ENCODE assay signal across 13 cellular contexts in the genomic region with DNA sequence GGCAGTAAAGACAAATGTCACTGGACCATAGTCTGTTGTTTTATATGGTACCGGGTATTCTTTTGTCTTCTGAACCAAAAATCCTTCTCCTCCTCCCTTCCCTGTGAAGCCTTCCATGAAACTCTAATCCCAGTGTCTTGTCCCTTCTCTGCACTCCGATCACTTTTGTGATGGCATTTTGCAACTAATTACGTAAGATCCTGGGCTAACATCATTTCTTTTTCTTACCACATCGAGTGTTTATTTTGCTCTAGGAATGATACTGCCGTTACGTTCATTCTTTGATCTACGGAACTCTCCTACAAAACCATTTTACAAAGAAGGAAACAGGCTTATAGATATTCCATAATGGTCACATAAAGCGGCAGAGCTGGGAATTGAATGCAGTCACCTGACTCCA.
"Had no signal": no experiment of that assay in that cellular context is flagged by ENCODE, and none has a peak within 500 bp of the region (broad histone marks: within the 10 kb centered on the region; RNA-seq: fewer than 3 reads in every experiment).

No MANE protein-coding gene starts in this region.

- H3K27ac ChIP-seq: brain microvascular endothelial cell, tibial artery, uterus had no signal

- DNase-seq: activated CD4-positive, alpha-beta memory T cell treated with anti-CD3 and anti-CD28 coated beads for 36 hours; activated CD4-positive, alpha-beta T cell treated with anti-CD3 and anti-CD28 coated beads for 36 hours; activated CD8-positive, alpha-beta memory T cell treated with anti-CD3 and anti-CD28 coated beads, Interleukin-2, amount 10 ng/mL, durations not matched to agents 7 days and 5 days; activated naive CD8-positive, alpha-beta T cell treated with anti-CD3 and anti-CD28 coated beads for 36 hours; amniotic stem cell; brain microvascular endothelial cell; dermis blood vessel endothelial cell; foreskin fibroblast; left colon; nephron progenitor cell; stimulated activated naive CD4-positive, alpha-beta T cell; tibial artery; uterus had no signal

- H3K27me3 ChIP-seq: brain microvascular endothelial cell, tibial artery, uterus had no signal

- H3K4me1 ChIP-seq: uterus had no signal

- H3K9me3 ChIP-seq: tibial artery, uterus had no signal

- H3K36me3 ChIP-seq: brain microvascular endothelial cell, uterus had no signal

- H3K4me3 ChIP-seq: tibial artery, uterus had no signal
